1 cellular context compared by ENCODE assay signal in the genomic region with DNA sequence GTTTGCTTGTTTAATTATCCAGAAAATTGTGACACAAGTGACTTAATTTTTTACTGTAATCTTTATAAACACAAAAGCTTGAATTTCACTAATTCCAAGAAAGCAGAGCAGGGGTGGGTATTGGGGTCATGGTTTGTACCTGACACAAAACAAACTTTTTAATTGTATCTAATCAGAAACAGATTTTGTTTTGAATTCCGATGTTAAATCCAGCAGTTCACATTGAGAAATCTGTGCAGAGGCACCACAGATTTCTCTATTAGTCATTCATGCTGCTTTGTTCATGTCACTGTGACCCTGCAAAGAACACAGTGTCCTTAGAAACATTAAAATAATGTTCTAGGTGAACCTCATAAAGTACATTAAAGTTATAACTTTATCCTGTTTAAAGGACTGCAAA.
TF ChIP-seq lines count a peak whose summit lies in the region.

No MANE protein-coding gene starts in this region.

TF ChIP-seq in IMR-90, 13 proteins besides CTCF, POLR2A, EP300 and RAD21:
- peak; percentile 18; the same call in 1 of the 2 replicates for TF ChIP-seq CEBPB (IDR thresholded peaks at IDR 0.05; ENCODE audit: low read depth, low read length)
- no peak for TF ChIP-seq RFX5 (IDR thresholded peaks at IDR 0.05; ENCODE audit: low read depth, low read length)
- TF ChIP-seq CHD1 (IDR thresholded peaks at IDR 0.05; ENCODE audit: low read depth, low read length), result no peak
- TF ChIP-seq, protein P1, sequence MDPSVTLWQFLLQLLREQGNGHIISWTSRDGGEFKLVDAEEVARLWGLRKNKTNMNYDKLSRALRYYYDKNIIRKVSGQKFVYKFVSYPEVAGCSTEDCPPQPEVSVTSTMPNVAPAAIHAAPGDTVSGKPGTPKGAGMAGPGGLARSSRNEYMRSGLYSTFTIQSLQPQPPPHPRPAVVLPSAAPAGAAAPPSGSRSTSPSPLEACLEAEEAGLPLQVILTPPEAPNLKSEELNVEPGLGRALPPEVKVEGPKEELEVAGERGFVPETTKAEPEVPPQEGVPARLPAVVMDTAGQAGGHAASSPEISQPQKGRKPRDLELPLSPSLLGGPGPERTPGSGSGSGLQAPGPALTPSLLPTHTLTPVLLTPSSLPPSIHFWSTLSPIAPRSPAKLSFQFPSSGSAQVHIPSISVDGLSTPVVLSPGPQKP (IDR thresholded peaks at IDR 0.05; ENCODE audit: borderline replicate concordance, low read depth, low read length), result no peak
- TF ChIP-seq MAZ (IDR thresholded peaks at IDR 0.05; ENCODE audit: borderline replicate concordance, low read depth, low read length), result no peak
- TF ChIP-seq, protein P2, sequence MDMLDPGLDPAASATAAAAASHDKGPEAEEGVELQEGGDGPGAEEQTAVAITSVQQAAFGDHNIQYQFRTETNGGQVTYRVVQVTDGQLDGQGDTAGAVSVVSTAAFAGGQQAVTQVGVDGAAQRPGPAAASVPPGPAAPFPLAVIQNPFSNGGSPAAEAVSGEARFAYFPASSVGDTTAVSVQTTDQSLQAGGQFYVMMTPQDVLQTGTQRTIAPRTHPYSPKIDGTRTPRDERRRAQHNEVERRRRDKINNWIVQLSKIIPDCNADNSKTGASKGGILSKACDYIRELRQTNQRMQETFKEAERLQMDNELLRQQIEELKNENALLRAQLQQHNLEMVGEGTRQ (IDR thresholded peaks at IDR 0.05; ENCODE audit: low read depth, low read length), result no peak
